ENCODE assay signal across 18 cellular contexts in the genomic region with DNA sequence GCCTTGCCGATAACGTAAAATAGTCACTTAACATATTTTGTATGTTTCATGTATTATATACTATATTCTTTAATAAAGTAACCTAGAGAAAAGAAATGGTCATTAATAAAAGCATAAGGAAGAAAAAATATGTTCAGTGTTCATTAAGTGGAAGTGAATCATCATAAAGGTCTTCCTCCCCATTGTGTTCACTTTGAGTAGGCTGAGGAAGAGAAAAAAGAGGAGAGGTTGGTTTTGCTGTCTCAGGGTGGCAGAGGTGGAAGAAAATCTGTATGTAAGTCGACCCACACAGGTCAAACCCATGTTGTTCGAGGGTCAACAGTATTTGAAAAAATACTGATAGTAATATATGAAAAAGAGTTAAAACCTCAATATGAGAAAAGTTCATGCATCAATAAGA.
DNase-seq lines count a peak whose midpoint lies in the region; FAIRE-seq and TF ChIP-seq lines count a peak whose summit lies in the region.
"Had no signal": no experiment of that assay in that cellular context is flagged by ENCODE, and none has a peak within 500 bp of the region (broad histone marks: within the 10 kb centered on the region; RNA-seq: fewer than 3 reads in every experiment).

No MANE protein-coding gene starts in this region.

- DNase-seq in D721Med (ENCODE audit: insufficient read length, low spot score) (no peak), dermis blood vessel endothelial cell (peak; percentile 65), lung microvascular endothelial cell (ENCODE audit: low read depth in 2 of 2) (peak; percentile 9 to 75), progenitor cell of endocrine pancreas (ENCODE audit: low spot score, unreplicated experiment) (no peak), NCI-H82 treated with DMSO at 0.1 percent for 48 hours (lab: John Stamatoyannopoulos, UW; ENCODE audit: unreplicated experiment) (no peak), superior temporal gyrus (ENCODE audit: extremely low spot score) (no peak)
- DNase-seq: CD4-positive, CD25-positive, alpha-beta regulatory T cell; CD8-positive, alpha-beta T cell; DMS53; DMS79 treated with DMSO at 0.1 percent for 48 hours; GF-D8; GOT3; H7; HCEC 1CT had no signal

- peaks cover 37% of the 10 kb centered on the region for H3K36me3 Mint-ChIP-seq in progenitor cell of endocrine pancreas (ENCODE audit: insufficient read depth)

- no peak overlapping the region for H3K4me3 Mint-ChIP-seq in progenitor cell of endocrine pancreas (ENCODE audit: low read depth)
- H3K4me3 Mint-ChIP-seq: B cell; CD4-positive, CD25-positive, alpha-beta regulatory T cell; CD8-positive, alpha-beta T cell had no signal

- peaks cover 4% of the 10 kb centered on the region for H3K9me3 Mint-ChIP-seq in progenitor cell of endocrine pancreas (ENCODE audit: low read depth)

- FAIRE-seq in D721Med (lab: Jason Lieb, UNC) = peak; percentile 46
- FAIRE-seq: A204.1, GM12891, GM18507 had no signal

- H3K4me1 Mint-ChIP-seq in progenitor cell of endocrine pancreas (ENCODE audit: low read depth) = no peaks in the 10 kb centered on the region
- H3K4me1 Mint-ChIP-seq: B cell had no signal

- TF ChIP-seq CTCF in D721Med (IDR thresholded peaks at IDR 0.05; ENCODE audit: insufficient read depth, missing control alignments) (no peak), progenitor cell of endocrine pancreas (IDR thresholded peaks at IDR 0.05; ENCODE audit: unreplicated experiment) (no peak)

- H3K27ac Mint-ChIP-seq in progenitor cell of endocrine pancreas = no peak overlapping the region
- H3K27ac Mint-ChIP-seq: B cell; CD8-positive, alpha-beta T cell had no signal

- H3K27me3 Mint-ChIP-seq in progenitor cell of endocrine pancreas = no peaks in the 10 kb centered on the region
- H3K27me3 Mint-ChIP-seq: B cell; CD4-positive, CD25-positive, alpha-beta regulatory T cell had no signal

Comparison
In these comparisons a context has a peak if more than half of its experiments do, and no peak if none do; other contexts are left out.
1. DNase-seq: peak in dermis blood vessel endothelial cell (single experiment) and lung microvascular endothelial cell (2 of 2); none in D721Med (single experiment), progenitor cell of endocrine pancreas (single experiment), NCI-H82 treated with DMSO at 0.1 percent for 48 hours (single experiment) and superior temporal gyrus (single experiment).